18 cellular contexts compared by ENCODE assay signal in the genomic region with DNA sequence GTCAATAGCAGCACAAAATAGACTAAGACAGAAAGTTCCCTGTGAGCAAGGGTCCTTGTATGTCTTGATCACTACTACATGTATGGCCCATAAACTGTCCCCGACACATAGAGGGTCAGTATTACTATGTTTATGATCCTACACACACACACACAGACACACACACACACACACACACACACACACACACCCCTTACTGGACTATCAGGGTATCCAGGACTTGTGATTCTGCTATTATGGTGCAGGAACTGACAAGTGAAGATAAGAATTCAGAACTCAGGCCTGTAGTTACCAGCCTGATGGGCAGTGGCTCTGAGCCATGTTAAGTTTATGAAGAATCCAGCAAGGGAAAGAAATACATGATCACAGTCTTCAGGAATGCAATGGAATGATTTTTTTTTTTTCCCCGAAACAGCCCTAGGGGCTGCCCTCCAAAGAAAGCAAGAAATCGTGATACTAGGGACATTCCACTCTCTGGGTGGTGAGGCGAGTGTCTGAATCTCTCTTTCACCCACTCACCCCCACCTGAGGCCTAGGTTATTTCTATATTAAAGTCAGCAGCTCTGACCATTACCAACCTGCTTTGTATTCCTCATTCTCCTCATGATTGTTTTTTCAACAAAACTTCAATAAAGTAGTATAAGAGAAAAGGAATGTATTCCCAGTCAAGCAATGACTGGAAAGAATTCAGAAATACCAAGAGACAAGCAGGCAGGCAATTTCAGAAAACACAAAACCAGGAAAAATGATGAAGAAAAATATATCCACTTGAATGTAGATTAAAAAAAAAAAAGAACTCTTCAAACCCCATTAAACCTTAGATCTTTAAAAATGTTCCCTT.
A peak's percentile ranks its signal among the peaks of the same experiment; 100 is the strongest.
DNase-seq lines count a peak whose midpoint lies in the region; ATAC-seq lines count a peak whose summit lies in the region.
"Had no signal": no experiment of that assay in that cellular context is flagged by ENCODE, and none has a peak within 500 bp of the region (broad histone marks: within the 10 kb centered on the region; RNA-seq: fewer than 3 reads in every experiment).

No MANE protein-coding gene starts in this region.

- H3K27ac ChIP-seq in mesodermal cell (ENCODE audit: low read depth, low read length, severe bottlenecking): peak overlapping the region; percentile 18
- H3K27ac ChIP-seq: KMS-11, Peyer's patch, upper lobe of right lung had no signal

- H3K4me1 ChIP-seq in mesodermal cell (ENCODE audit: control insufficient read depth, insufficient read depth, low read length, poor library complexity, severe bottlenecking): peaks cover 8% of the 10 kb centered on the region
- H3K4me1 ChIP-seq: Peyer's patch, upper lobe of right lung had no signal

- H3K9me3 ChIP-seq in MG63 (no peaks in the 10 kb centered on the region), mesodermal cell (ENCODE audit: control insufficient read depth, low read length) (no peaks in the 10 kb centered on the region)
- H3K9me3 ChIP-seq: Peyer's patch, upper lobe of right lung had no signal

- WGBS in mesodermal cell (ENCODE audit: insufficient coverage in 2 of 2), 2 experiments: 69% methylated on average over 3 of the region's 4 CpGs; no CpG with 5 or more reads in 1 of the 2 experiments

- H3K27me3 ChIP-seq in MG63: no peaks in the 10 kb centered on the region
- H3K27me3 ChIP-seq: Peyer's patch, upper lobe of right lung had no signal

- peak; percentile 25 for DNase-seq in AG08396 (ENCODE audit: low spot score)
- DNase-seq in MG63: peak; percentile 72
- peak; percentile 89 for DNase-seq in dedifferentiated amniotic fluid mesenchymal stem cell (ENCODE audit: extremely low spot score)
- no peak for DNase-seq in HuH-7 (ENCODE audit: low spot score)
- DNase-seq in GM19240 (ENCODE audit: insufficient read length, low spot score): no peak
- DNase-seq in ecto neural progenitor cell (ENCODE audit: low spot score): no peak
- DNase-seq: activated effector memory CD4-positive, alpha-beta T cell treated with anti-CD3 and anti-CD28 coated beads, Interleukin-2, amount 50 U/mL, for 16 hours; CD4-positive, alpha-beta T cell; effector CD4-positive, alpha-beta T cell; NCI-H2171; nucleus accumbens; Peyer's patch; upper lobe of right lung had no signal

- H3K36me3 ChIP-seq in MG63 (no peaks in the 10 kb centered on the region), mesodermal cell (ENCODE audit: control insufficient read depth, insufficient read depth, low read length) (no peaks in the 10 kb centered on the region)
- H3K36me3 ChIP-seq: Peyer's patch, upper lobe of right lung had no signal

- no peak for ATAC-seq in HG03159 (IDR thresholded peaks at IDR 0.05; ENCODE audit: unreplicated experiment)
- ATAC-seq: activated CD4-positive, CD25-positive, alpha-beta regulatory T cell treated with anti-CD3 and anti-CD28 coated beads, Interleukin-2, amount 50 U/mL, for 24 hours; GM12878; upper lobe of right lung had no signal

- H3K4me3 ChIP-seq in MG63 (no peak overlapping the region), mesodermal cell (ENCODE audit: extremely low read depth, insufficient read depth, low read length, poor library complexity, severe bottlenecking) (no peak overlapping the region)
- H3K4me3 ChIP-seq: GM12878, Peyer's patch, upper lobe of right lung had no signal

Comparison
In these comparisons a context has a peak if more than half of its experiments do, and no peak if none do; other contexts are left out.
1. DNase-seq: peak in AG08396 (single experiment), MG63 (single experiment) and dedifferentiated amniotic fluid mesenchymal stem cell (single experiment); none in HuH-7 (single experiment), GM19240 (single experiment) and ecto neural progenitor cell (single experiment).